Comparison of ENCODE assay signal across 17 cellular contexts in the genomic region with DNA sequence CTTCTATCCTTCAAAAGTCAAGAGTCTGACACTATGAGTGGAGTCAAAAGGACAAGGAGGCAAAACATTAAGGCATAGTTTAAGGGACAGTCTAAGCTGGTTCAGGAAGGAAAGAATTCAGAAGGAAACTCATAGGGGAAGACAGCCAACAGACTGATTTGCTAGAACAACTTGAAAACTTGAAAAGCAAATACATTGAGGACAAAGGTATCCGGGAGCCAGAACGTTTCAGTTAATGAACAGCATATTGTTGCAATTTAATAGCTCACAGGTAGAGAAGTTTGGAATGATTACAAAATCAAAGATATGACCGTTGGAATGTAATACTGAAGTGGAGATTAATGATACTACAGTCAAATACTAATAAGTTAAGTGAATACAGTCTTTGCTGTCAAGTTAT.
A peak's percentile ranks its signal among the peaks of the same experiment; 100 is the strongest.
DNase-seq lines count a peak whose midpoint lies in the region; ATAC-seq, FAIRE-seq and TF ChIP-seq lines count a peak whose summit lies in the region.
"Had no signal": no experiment of that assay in that cellular context is flagged by ENCODE, and none has a peak within 500 bp of the region (broad histone marks: within the 10 kb centered on the region; RNA-seq: fewer than 3 reads in every experiment).

No MANE protein-coding gene starts in this region.

- H3K9me3 ChIP-seq in hepatocyte (ENCODE audit: low read depth) = no peaks in the 10 kb centered on the region
- no peaks in the 10 kb centered on the region for H3K9me3 ChIP-seq in right lobe of liver
- no peaks in the 10 kb centered on the region for H3K9me3 ChIP-seq in pancreas
- H3K9me3 ChIP-seq: A549, BE2C, Caco-2 had no signal

- TF ChIP-seq POLR2A in right lobe of liver (IDR thresholded peaks at IDR 0.05) = no peak

- DNase-seq in hepatocyte (ENCODE audit: low spot score) (no peak), right lobe of liver (no peak), pancreas (no peak), NCI-H1092 (lab: John Stamatoyannopoulos, UW) (no peak), omental fat pad (ENCODE audit: low spot score) (no peak)
- DNase-seq: BE2C; Caco-2; CD4-positive, alpha-beta memory T cell; DND-41; GDM1; H7 had no signal

- FAIRE-seq in pancreas (lab: Jason Lieb, UNC) = no peak
- FAIRE-seq: A549, GM12892 had no signal

- H3K4me1 ChIP-seq in hepatocyte (ENCODE audit: insufficient read depth) (no peaks in the 10 kb centered on the region), right lobe of liver (peaks cover 0 to 7% (median 0%) of the 10 kb centered on the region in 4 donors), pancreas (no peaks in the 10 kb centered on the region)
- H3K4me1 ChIP-seq: A549, BE2C, Caco-2 had no signal

- H3K9me2 ChIP-seq in hepatocyte (replicated peaks; ENCODE audit: insufficient read depth) = no peaks in the 10 kb centered on the region

- 64% methylated on average over 3 of the region's 3 CpGs for WGBS in hepatocyte (ENCODE audit: low lambda C conversion rate, missing lambda C conversion rate)
- WGBS in right lobe of liver (ENCODE audit: insufficient coverage, low coverage, low lambda C conversion rate, missing lambda C conversion rate) = 16% methylated on average over 3 of the region's 3 CpGs
- WGBS in pancreas, 2 donors = 9 to 10% methylated on average over 3 of the region's 3 CpGs

- H3K79me2 ChIP-seq in hepatocyte = no peaks in the 10 kb centered on the region

- ATAC-seq in right lobe of liver = peak; percentile 80 to 98 (median 92)
- peak in 3 of 4 donors; percentile 42 to 78 (median 61) for ATAC-seq in pancreas
- no peak for ATAC-seq in GM18520 (IDR thresholded peaks at IDR 0.05; ENCODE audit: unreplicated experiment)
- no peak for ATAC-seq in GM21825 (IDR thresholded peaks at IDR 0.05; ENCODE audit: unreplicated experiment)
- ATAC-seq in omental fat pad (ENCODE audit: low FRiP score) = no peak
- ATAC-seq: A549, GM23338 had no signal

- H3K27ac ChIP-seq in hepatocyte (no peak overlapping the region), right lobe of liver (no peak overlapping the region), pancreas (no peak overlapping the region)
- H3K27ac ChIP-seq: A549, C4-2B had no signal

- H3K36me3 ChIP-seq in hepatocyte (replicated peaks; ENCODE audit: insufficient read depth, low read depth) (no peaks in the 10 kb centered on the region), right lobe of liver (no peaks in the 10 kb centered on the region), pancreas (no peaks in the 10 kb centered on the region)
- H3K36me3 ChIP-seq: BE2C had no signal

- no peaks in the 10 kb centered on the region for H4K20me1 ChIP-seq in hepatocyte (ENCODE audit: insufficient read depth, poor library complexity, severe bottlenecking)

- peak overlapping the region; percentile 39 for H3K4me2 ChIP-seq in hepatocyte
- H3K4me2 ChIP-seq: A549, GM23338 had no signal

- intact Hi-C loops in right lobe of liver (cut with DNase I) = no loop called here
- intact Hi-C loops in pancreas (cut with DNase I) = no loop called here

- TF ChIP-seq CTCF in hepatocyte (IDR thresholded peaks at IDR 0.05; ENCODE audit: poor library complexity) = no peak
- TF ChIP-seq CTCF in right lobe of liver (IDR thresholded peaks at IDR 0.05) = no peak
- TF ChIP-seq CTCF in pancreas (IDR thresholded peaks at IDR 0.05) = no peak
- TF ChIP-seq CTCF in omental fat pad (IDR thresholded peaks at IDR 0.05) = no peak

- no peaks in the 10 kb centered on the region for H3K27me3 ChIP-seq in hepatocyte
- no peaks in the 10 kb centered on the region for H3K27me3 ChIP-seq in right lobe of liver
- H3K27me3 ChIP-seq in pancreas = no peaks in the 10 kb centered on the region
- H3K27me3 ChIP-seq: BE2C had no signal

- H3K4me3 ChIP-seq in hepatocyte (no peak overlapping the region), right lobe of liver (no peak overlapping the region), pancreas (no peak overlapping the region)
- H3K4me3 ChIP-seq: A549, GM23338 had no signal

- H2AFZ ChIP-seq in hepatocyte = no peak overlapping the region
- H2AFZ ChIP-seq: GM23338 had no signal

Comparison
In these comparisons a context has a peak if more than half of its experiments do, and no peak if none do; other contexts are left out.
1. ATAC-seq: peak in right lobe of liver (4 of 4) and pancreas (3 of 4); none in GM18520 (single experiment), GM21825 (single experiment) and omental fat pad (single experiment).